Comparison of ENCODE assay signal across 1 cellular context in genomic region chr6:38161331-38161730, GRCh38.
TF ChIP-seq lines count a peak whose summit lies in the region.

No MANE protein-coding gene starts in this region.

TF ChIP-seq in SK-N-SH, 30 proteins besides CTCF, POLR2A, EP300 and RAD21 (continued from another document):
- TF ChIP-seq PBX3 (IDR thresholded peaks at IDR 0.05) (no peak), YY1 (IDR thresholded peaks at IDR 0.05; ENCODE audit: low read depth) (no peak), MXI1 (IDR thresholded peaks at IDR 0.05; ENCODE audit: low read depth, low read length) (no peak), POLR2AphosphoS5 (IDR thresholded peaks at IDR 0.05; ENCODE audit: low read depth, low read length) (no peak), RCOR1 (IDR thresholded peaks at IDR 0.05; ENCODE audit: low read length) (no peak), TEAD4 (IDR thresholded peaks at IDR 0.05; ENCODE audit: borderline replicate concordance, insufficient read depth) (no peak)
- TF ChIP-seq, protein P1, sequence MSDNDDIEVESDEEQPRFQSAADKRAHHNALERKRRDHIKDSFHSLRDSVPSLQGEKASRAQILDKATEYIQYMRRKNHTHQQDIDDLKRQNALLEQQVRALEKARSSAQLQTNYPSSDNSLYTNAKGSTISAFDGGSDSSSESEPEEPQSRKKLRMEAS (IDR thresholded peaks at IDR 0.05; ENCODE audit: low read depth) = no peak
- TF ChIP-seq, protein P2, sequence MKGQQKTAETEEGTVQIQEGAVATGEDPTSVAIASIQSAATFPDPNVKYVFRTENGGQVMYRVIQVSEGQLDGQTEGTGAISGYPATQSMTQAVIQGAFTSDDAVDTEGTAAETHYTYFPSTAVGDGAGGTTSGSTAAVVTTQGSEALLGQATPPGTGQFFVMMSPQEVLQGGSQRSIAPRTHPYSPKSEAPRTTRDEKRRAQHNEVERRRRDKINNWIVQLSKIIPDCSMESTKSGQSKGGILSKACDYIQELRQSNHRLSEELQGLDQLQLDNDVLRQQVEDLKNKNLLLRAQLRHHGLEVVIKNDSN (IDR thresholded peaks at IDR 0.05; ENCODE audit: borderline replicate concordance, low read depth) = no peak
- TF ChIP-seq, protein P3, sequence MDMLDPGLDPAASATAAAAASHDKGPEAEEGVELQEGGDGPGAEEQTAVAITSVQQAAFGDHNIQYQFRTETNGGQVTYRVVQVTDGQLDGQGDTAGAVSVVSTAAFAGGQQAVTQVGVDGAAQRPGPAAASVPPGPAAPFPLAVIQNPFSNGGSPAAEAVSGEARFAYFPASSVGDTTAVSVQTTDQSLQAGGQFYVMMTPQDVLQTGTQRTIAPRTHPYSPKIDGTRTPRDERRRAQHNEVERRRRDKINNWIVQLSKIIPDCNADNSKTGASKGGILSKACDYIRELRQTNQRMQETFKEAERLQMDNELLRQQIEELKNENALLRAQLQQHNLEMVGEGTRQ (IDR thresholded peaks at IDR 0.05; ENCODE audit: borderline replicate concordance, low read depth, low read length) = no peak
